ENCODE assay signal across 1 cellular context in the genomic region with DNA sequence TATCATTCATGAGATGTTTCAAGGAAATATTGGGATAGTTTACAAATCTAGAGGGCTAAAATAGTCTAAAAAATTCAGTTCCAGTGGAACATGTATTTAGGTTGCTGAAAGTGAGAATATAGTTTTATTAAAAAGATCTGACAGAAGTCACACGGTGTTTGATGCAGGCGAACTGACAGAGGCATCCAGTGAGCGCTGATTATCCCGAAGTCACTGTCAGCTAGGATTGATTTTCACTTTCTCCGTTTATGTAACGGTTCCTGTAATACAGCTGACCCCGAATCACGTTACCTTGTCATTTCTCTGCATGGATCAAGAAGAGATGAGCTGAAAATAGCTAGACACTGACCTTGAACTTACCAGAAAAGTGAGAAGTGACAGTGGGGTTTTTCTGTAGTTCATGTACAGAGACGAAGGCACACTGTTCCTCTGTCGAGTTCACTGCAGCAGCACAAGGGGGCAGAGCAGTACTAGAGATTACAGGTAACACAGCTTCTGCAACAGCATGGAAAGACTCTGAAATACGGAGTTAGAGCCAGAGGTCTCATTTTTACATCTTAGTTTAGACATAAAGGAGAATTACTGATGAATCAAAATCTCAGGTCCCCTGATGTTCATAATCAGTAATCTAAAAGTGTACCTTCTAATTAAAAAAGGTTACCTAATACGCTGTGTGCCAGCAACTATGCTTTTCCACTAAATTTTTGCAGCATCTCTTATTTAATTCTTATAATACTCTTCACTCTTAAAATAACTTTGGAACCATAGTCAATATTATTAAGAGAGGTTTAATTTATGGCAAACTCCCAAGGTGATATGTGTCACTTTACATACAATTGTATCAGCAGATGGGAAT.
TF ChIP-seq lines count a peak whose summit lies in the region.

No MANE protein-coding gene starts in this region.

TF ChIP-seq in K562, 482 proteins besides CTCF, POLR2A, EP300 and RAD21 (continued from another document and continues in another):
- TF ChIP-seq POU5F1 (IDR thresholded peaks at IDR 0.05; ENCODE audit: borderline replicate concordance, low read depth, low read length, partially characterized antibody): no peak
- TF ChIP-seq NRF1 (conservative IDR thresholded peaks at IDR 0.05 in 1 of 2, IDR thresholded peaks at IDR 0.05 in 1 of 2): no peak
- TF ChIP-seq, protein P1, sequence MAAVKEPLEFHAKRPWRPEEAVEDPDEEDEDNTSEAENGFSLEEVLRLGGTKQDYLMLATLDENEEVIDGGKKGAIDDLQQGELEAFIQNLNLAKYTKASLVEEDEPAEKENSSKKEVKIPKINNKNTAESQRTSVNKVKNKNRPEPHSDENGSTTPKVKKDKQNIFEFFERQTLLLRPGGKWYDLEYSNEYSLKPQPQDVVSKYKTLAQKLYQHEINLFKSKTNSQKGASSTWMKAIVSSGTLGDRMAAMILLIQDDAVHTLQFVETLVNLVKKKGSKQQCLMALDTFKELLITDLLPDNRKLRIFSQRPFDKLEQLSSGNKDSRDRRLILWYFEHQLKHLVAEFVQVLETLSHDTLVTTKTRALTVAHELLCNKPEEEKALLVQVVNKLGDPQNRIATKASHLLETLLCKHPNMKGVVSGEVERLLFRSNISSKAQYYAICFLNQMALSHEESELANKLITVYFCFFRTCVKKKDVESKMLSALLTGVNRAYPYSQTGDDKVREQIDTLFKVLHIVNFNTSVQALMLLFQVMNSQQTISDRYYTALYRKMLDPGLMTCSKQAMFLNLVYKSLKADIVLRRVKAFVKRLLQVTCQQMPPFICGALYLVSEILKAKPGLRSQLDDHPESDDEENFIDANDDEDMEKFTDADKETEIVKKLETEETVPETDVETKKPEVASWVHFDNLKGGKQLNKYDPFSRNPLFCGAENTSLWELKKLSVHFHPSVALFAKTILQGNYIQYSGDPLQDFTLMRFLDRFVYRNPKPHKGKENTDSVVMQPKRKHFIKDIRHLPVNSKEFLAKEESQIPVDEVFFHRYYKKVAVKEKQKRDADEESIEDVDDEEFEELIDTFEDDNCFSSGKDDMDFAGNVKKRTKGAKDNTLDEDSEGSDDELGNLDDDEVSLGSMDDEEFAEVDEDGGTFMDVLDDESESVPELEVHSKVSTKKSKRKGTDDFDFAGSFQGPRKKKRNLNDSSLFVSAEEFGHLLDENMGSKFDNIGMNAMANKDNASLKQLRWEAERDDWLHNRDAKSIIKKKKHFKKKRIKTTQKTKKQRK (IDR thresholded peaks at IDR 0.05; ENCODE audit: borderline replicate concordance, low read depth, low read length): no peak
- TF ChIP-seq, protein P2, sequence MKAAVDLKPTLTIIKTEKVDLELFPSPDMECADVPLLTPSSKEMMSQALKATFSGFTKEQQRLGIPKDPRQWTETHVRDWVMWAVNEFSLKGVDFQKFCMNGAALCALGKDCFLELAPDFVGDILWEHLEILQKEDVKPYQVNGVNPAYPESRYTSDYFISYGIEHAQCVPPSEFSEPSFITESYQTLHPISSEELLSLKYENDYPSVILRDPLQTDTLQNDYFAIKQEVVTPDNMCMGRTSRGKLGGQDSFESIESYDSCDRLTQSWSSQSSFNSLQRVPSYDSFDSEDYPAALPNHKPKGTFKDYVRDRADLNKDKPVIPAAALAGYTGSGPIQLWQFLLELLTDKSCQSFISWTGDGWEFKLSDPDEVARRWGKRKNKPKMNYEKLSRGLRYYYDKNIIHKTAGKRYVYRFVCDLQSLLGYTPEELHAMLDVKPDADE (conservative IDR thresholded peaks at IDR 0.05; ENCODE audit: control insufficient read depth, low read depth, low read length): no peak
- no peak for TF ChIP-seq KDM5B (IDR thresholded peaks at IDR 0.05; ENCODE audit: insufficient replicate concordance, low read depth, low read length)
- TF ChIP-seq, protein P3, sequence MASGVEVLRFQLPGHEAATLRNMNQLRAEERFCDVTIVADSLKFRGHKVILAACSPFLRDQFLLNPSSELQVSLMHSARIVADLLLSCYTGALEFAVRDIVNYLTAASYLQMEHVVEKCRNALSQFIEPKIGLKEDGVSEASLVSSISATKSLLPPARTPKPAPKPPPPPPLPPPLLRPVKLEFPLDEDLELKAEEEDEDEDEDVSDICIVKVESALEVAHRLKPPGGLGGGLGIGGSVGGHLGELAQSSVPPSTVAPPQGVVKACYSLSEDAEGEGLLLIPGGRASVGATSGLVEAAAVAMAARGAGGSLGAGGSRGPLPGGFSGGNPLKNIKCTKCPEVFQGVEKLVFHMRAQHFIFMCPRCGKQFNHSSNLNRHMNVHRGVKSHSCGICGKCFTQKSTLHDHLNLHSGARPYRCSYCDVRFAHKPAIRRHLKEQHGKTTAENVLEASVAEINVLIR (CRISPR knock-in tag; IDR thresholded peaks at IDR 0.05): no peak
- no peak for TF ChIP-seq TAF1 (IDR thresholded peaks at IDR 0.05; ENCODE audit: control insufficient read depth, extremely low read depth, insufficient read depth, low read length, severe bottlenecking)
- TF ChIP-seq MCM2 (IDR thresholded peaks at IDR 0.05; ENCODE audit: low read depth): no peak
- no peak for TF ChIP-seq THRAP3 (IDR thresholded peaks at IDR 0.05; ENCODE audit: borderline replicate concordance)
- no peak for TF ChIP-seq YY1 (IDR thresholded peaks at IDR 0.05; ENCODE audit: borderline replicate concordance in 1 of 3, control insufficient read depth in 1 of 3, extremely low read depth in 1 of 3, insufficient read depth in 3 of 3, insufficient read length in 1 of 3, insufficient replicate concordance in 2 of 3, low read depth in 1 of 3, low read length in 2 of 3)
- TF ChIP-seq STAG1 (CRISPR knock-in tag; IDR thresholded peaks at IDR 0.05; ENCODE audit: borderline replicate concordance): peak; percentile 38; the same call in 1 of the 2 replicates
- TF ChIP-seq HNRNPLL (IDR thresholded peaks at IDR 0.05; ENCODE audit: low read depth, low read length, poor library complexity, severe bottlenecking): no peak
- TF ChIP-seq, protein P4, sequence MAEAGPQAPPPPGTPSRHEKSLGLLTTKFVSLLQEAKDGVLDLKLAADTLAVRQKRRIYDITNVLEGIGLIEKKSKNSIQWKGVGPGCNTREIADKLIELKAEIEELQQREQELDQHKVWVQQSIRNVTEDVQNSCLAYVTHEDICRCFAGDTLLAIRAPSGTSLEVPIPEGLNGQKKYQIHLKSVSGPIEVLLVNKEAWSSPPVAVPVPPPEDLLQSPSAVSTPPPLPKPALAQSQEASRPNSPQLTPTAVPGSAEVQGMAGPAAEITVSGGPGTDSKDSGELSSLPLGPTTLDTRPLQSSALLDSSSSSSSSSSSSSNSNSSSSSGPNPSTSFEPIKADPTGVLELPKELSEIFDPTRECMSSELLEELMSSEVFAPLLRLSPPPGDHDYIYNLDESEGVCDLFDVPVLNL (CRISPR knock-in tag; IDR thresholded peaks at IDR 0.05; ENCODE audit: low read depth): no peak
- TF ChIP-seq, protein P5, sequence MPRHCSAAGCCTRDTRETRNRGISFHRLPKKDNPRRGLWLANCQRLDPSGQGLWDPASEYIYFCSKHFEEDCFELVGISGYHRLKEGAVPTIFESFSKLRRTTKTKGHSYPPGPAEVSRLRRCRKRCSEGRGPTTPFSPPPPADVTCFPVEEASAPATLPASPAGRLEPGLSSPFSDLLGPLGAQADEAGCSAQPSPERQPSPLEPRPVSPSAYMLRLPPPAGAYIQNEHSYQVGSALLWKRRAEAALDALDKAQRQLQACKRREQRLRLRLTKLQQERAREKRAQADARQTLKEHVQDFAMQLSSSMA (CRISPR knock-in tag; IDR thresholded peaks at IDR 0.05): no peak
- 0 out of 2 replicates have a peak, but pooled peaks have one; percentile 15 for TF ChIP-seq SMC3 (conservative IDR thresholded peaks at IDR 0.05; ENCODE audit: insufficient read depth, low read depth, low read length)
- no peak for TF ChIP-seq CHD1 (IDR thresholded peaks at IDR 0.05; ENCODE audit: low read length)
- TF ChIP-seq, protein P6, sequence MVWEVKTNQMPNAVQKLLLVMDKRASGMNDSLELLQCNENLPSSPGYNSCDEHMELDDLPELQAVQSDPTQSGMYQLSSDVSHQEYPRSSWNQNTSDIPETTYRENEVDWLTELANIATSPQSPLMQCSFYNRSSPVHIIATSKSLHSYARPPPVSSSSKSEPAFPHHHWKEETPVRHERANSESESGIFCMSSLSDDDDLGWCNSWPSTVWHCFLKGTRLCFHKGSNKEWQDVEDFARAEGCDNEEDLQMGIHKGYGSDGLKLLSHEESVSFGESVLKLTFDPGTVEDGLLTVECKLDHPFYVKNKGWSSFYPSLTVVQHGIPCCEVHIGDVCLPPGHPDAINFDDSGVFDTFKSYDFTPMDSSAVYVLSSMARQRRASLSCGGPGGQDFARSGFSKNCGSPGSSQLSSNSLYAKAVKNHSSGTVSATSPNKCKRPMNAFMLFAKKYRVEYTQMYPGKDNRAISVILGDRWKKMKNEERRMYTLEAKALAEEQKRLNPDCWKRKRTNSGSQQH (CRISPR knock-in tag; IDR thresholded peaks at IDR 0.05): no peak
- TF ChIP-seq ETV1 (tag; conservative IDR thresholded peaks at IDR 0.05; ENCODE audit: low read depth): no peak
- no peak for TF ChIP-seq HIVEP1 (CRISPR knock-in tag; IDR thresholded peaks at IDR 0.05)
- TF ChIP-seq GTF2E2 (tag; IDR thresholded peaks at IDR 0.05): no peak
- no peak for TF ChIP-seq MCM3 (IDR thresholded peaks at IDR 0.05)
- TF ChIP-seq, protein P7, sequence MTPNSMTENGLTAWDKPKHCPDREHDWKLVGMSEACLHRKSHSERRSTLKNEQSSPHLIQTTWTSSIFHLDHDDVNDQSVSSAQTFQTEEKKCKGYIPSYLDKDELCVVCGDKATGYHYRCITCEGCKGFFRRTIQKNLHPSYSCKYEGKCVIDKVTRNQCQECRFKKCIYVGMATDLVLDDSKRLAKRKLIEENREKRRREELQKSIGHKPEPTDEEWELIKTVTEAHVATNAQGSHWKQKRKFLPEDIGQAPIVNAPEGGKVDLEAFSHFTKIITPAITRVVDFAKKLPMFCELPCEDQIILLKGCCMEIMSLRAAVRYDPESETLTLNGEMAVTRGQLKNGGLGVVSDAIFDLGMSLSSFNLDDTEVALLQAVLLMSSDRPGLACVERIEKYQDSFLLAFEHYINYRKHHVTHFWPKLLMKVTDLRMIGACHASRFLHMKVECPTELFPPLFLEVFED (CRISPR knock-in tag; conservative IDR thresholded peaks at IDR 0.05): no peak
- TF ChIP-seq, protein P8, sequence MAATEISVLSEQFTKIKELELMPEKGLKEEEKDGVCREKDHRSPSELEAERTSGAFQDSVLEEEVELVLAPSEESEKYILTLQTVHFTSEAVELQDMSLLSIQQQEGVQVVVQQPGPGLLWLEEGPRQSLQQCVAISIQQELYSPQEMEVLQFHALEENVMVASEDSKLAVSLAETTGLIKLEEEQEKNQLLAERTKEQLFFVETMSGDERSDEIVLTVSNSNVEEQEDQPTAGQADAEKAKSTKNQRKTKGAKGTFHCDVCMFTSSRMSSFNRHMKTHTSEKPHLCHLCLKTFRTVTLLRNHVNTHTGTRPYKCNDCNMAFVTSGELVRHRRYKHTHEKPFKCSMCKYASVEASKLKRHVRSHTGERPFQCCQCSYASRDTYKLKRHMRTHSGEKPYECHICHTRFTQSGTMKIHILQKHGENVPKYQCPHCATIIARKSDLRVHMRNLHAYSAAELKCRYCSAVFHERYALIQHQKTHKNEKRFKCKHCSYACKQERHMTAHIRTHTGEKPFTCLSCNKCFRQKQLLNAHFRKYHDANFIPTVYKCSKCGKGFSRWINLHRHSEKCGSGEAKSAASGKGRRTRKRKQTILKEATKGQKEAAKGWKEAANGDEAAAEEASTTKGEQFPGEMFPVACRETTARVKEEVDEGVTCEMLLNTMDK (IDR thresholded peaks at IDR 0.05; ENCODE audit: borderline replicate concordance, insufficient read depth, low read depth, low read length, poor library complexity, severe bottlenecking): peak; percentile 85
- no peak for TF ChIP-seq POLR2AphosphoS5 (IDR thresholded peaks at IDR 0.05; ENCODE audit: control insufficient read depth, insufficient read depth, low read depth, low read length)
- no peak for TF ChIP-seq TRIM24 (IDR thresholded peaks at IDR 0.05)
- no peak for TF ChIP-seq XRCC3 (IDR thresholded peaks at IDR 0.05)
- TF ChIP-seq, protein P9, sequence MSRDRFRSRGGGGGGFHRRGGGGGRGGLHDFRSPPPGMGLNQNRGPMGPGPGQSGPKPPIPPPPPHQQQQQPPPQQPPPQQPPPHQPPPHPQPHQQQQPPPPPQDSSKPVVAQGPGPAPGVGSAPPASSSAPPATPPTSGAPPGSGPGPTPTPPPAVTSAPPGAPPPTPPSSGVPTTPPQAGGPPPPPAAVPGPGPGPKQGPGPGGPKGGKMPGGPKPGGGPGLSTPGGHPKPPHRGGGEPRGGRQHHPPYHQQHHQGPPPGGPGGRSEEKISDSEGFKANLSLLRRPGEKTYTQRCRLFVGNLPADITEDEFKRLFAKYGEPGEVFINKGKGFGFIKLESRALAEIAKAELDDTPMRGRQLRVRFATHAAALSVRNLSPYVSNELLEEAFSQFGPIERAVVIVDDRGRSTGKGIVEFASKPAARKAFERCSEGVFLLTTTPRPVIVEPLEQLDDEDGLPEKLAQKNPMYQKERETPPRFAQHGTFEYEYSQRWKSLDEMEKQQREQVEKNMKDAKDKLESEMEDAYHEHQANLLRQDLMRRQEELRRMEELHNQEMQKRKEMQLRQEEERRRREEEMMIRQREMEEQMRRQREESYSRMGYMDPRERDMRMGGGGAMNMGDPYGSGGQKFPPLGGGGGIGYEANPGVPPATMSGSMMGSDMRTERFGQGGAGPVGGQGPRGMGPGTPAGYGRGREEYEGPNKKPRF (IDR thresholded peaks at IDR 0.05; ENCODE audit: low read depth, low read length): no peak
- TF ChIP-seq, protein P10, sequence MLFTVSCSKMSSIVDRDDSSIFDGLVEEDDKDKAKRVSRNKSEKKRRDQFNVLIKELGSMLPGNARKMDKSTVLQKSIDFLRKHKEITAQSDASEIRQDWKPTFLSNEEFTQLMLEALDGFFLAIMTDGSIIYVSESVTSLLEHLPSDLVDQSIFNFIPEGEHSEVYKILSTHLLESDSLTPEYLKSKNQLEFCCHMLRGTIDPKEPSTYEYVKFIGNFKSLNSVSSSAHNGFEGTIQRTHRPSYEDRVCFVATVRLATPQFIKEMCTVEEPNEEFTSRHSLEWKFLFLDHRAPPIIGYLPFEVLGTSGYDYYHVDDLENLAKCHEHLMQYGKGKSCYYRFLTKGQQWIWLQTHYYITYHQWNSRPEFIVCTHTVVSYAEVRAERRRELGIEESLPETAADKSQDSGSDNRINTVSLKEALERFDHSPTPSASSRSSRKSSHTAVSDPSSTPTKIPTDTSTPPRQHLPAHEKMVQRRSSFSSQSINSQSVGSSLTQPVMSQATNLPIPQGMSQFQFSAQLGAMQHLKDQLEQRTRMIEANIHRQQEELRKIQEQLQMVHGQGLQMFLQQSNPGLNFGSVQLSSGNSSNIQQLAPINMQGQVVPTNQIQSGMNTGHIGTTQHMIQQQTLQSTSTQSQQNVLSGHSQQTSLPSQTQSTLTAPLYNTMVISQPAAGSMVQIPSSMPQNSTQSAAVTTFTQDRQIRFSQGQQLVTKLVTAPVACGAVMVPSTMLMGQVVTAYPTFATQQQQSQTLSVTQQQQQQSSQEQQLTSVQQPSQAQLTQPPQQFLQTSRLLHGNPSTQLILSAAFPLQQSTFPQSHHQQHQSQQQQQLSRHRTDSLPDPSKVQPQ (CRISPR knock-in tag; IDR thresholded peaks at IDR 0.05; ENCODE audit: borderline replicate concordance): no peak
- TF ChIP-seq GABPB1 (CRISPR knock-in tag; IDR thresholded peaks at IDR 0.05): no peak
- no peak for TF ChIP-seq POLR2H (tag; IDR thresholded peaks at IDR 0.05; ENCODE audit: low read depth)
- TF ChIP-seq TFAM (CRISPR knock-in tag; conservative IDR thresholded peaks at IDR 0.05): no peak
- no peak for TF ChIP-seq CEBPB (tag; IDR thresholded peaks at IDR 0.05)
- no peak for TF ChIP-seq ESRRB (CRISPR knock-in tag; IDR thresholded peaks at IDR 0.05; ENCODE audit: borderline replicate concordance)
- TF ChIP-seq FOXJ3 (CRISPR knock-in tag; IDR thresholded peaks at IDR 0.05): no peak
